In genomic region chr11:71910775-71911174, GRCh38 we compare ENCODE assay signal across 17 cellular contexts. TPM values are rescaled to one million over a fixed set of nuclear protein-coding genes. Genes with fewer than 3 reads are reported as not detected.
"Had no signal": no experiment of that assay in that cellular context is flagged by ENCODE, and none has a peak within 500 bp of the region (broad histone marks: within the 10 kb centered on the region; RNA-seq: fewer than 3 reads in every experiment).

No MANE protein-coding gene starts in this region.

RNA-seq across cellular contexts. Expression of gene XNDC1N, which starts 17.6 kb away (rescaled TPM):
- total RNA-seq: ascending aorta had no signal

RNA-seq across cellular contexts. Expression of gene DEFB131B, which starts 32.5 kb away (rescaled TPM):
- total RNA-seq: activated CD8-positive, alpha-beta memory T cell treated with anti-CD3 and anti-CD28 coated beads for 36 hours; activated CD8-positive, alpha-beta memory T cell treated with anti-CD3 and anti-CD28 coated beads, Interleukin-2, amount 10 ng/mL, durations not matched to agents 7 days and 5 days; activated CD8-positive, alpha-beta T cell treated with anti-CD3 and anti-CD28 coated beads, Interleukin-2, amount 10 ng/mL, durations not matched to agents 7 days and 5 days; activated naive CD8-positive, alpha-beta T cell treated with anti-CD3 and anti-CD28 coated beads, Interleukin-2, amount 10 ng/mL, durations not matched to agents 7 days and 5 days; ascending aorta; breast epithelium; cardiac muscle cell; colonic mucosa; dermis microvascular lymphatic vessel endothelial cell; endothelial cell of umbilical vein; esophagus squamous epithelium; fibroblast of lung; fibroblast of villous mesenchyme; gastroesophageal sphincter; glomerular endothelial cell; T-helper 1 cell treated with Interleukin-12 subunit alpha and Interleukin-12 subunit beta and Interleukin-4 antibody, amounts not matched to agents 30 ng/mL and 1 ng/mL, for 36 hours had no signal
- polyA plus RNA-seq: cardiac muscle cell, endothelial cell of umbilical vein, esophagus, fibroblast of lung had no signal
